Comparison of ENCODE assay signal across 12 cellular contexts in the genomic region with DNA sequence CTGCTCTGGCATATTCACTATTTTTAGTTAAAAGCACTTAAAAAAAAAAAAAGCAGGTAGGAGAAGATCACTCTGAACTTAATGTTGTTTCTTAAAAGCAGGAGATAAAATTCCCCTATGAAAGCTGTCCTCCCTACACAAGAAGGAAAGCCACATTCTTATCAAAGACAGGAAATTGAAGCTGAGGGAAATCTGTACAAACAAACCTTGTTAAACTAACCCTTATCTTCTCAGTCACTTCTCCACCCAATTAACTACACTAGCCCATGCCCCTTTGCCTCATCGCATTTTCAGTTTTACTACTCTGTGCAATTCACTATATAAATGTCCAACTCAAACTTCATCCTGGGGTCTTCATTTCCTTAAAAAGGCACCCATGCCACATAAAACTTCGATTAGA.
"Had no signal": no experiment of that assay in that cellular context is flagged by ENCODE, and none has a peak within 500 bp of the region (broad histone marks: within the 10 kb centered on the region; RNA-seq: fewer than 3 reads in every experiment).

No MANE protein-coding gene starts in this region.

- ATAC-seq: activated CD4-positive, CD25-positive, alpha-beta regulatory T cell treated with anti-CD3 and anti-CD28 coated beads, Interleukin-2, amount 50 U/mL, for 24 hours; activated naive CD8-positive, alpha-beta T cell treated with anti-CD3 and anti-CD28 coated beads, Interleukin-2, amount 50 U/mL, for 24 hours; effector memory CD8-positive, alpha-beta T cell; gastroesophageal sphincter; left lung; right lobe of liver had no signal

- H3K4me3 Mint-ChIP-seq: activated naive CD4-positive, alpha-beta T cell treated with anti-CD3 and anti-CD28 coated beads for 36 hours; activated naive CD8-positive, alpha-beta T cell treated with anti-CD3 and anti-CD28 coated beads, Interleukin-2, amount 50 U/mL, for 24 hours; dendritic cell treated with granulocyte-macrophage colony-stimulating factor and Interleukin-4, amounts not matched to agents 40 ng/mL and 50 ng/mL, for 4 days; effector memory CD8-positive, alpha-beta T cell had no signal

- DNase-seq: activated naive CD4-positive, alpha-beta T cell treated with anti-CD3 and anti-CD28 coated beads for 36 hours; activated naive CD8-positive, alpha-beta T cell treated with anti-CD3 and anti-CD28 coated beads, Interleukin-2, amount 50 U/mL, for 24 hours; effector memory CD8-positive, alpha-beta T cell; left lung; right lobe of liver; SK-N-SH; spleen; T-helper 1 cell had no signal

- H3K9me3 Mint-ChIP-seq: activated naive CD4-positive, alpha-beta T cell treated with anti-CD3 and anti-CD28 coated beads for 36 hours; activated naive CD8-positive, alpha-beta T cell treated with anti-CD3 and anti-CD28 coated beads, Interleukin-2, amount 50 U/mL, for 24 hours; activated T-helper 2 cell treated with anti-CD3 and anti-CD28 coated beads, Interferon-gamma antibody, Interleukin-2, Interleukin-4, amounts not matched to agents 10 μg/mL and 5 μg/mL and 100 μg/mL, durations not matched to agents 14 hours and 24 hours and 36 hours; dendritic cell treated with granulocyte-macrophage colony-stimulating factor and Interleukin-4, amounts not matched to agents 40 ng/mL and 50 ng/mL, for 4 days; effector memory CD8-positive, alpha-beta T cell had no signal

- H3K27ac Mint-ChIP-seq: activated naive CD4-positive, alpha-beta T cell treated with anti-CD3 and anti-CD28 coated beads for 36 hours; activated naive CD8-positive, alpha-beta T cell treated with anti-CD3 and anti-CD28 coated beads, Interleukin-2, amount 50 U/mL, for 24 hours; activated T-helper 2 cell treated with anti-CD3 and anti-CD28 coated beads, Interferon-gamma antibody, Interleukin-2, Interleukin-4, amounts not matched to agents 10 μg/mL and 5 μg/mL and 100 μg/mL, durations not matched to agents 14 hours and 24 hours and 36 hours; dendritic cell treated with granulocyte-macrophage colony-stimulating factor and Interleukin-4, amounts not matched to agents 40 ng/mL and 50 ng/mL, for 4 days; effector memory CD8-positive, alpha-beta T cell had no signal
